17 cellular contexts compared by ENCODE assay signal in genomic region chr19:27392027-27392632, GRCh38.
"Had no signal": no experiment of that assay in that cellular context is flagged by ENCODE, and none has a peak within 500 bp of the region (broad histone marks: within the 10 kb centered on the region; RNA-seq: fewer than 3 reads in every experiment).

No MANE protein-coding gene starts in this region.

- H3K27ac Mint-ChIP-seq: activated CD4-positive, alpha-beta memory T cell treated with anti-CD3 and anti-CD28 coated beads, Interleukin-2, amount 10 ng/mL, durations not matched to agents 7 days and 5 days; activated naive CD4-positive, alpha-beta T cell treated with anti-CD3 and anti-CD28 coated beads, Interleukin-2, amount 50 U/mL, for 72 hours; immature natural killer cell had no signal

- DNase-seq: activated CD4-positive, alpha-beta memory T cell treated with anti-CD3 and anti-CD28 coated beads, Interleukin-2, amount 10 ng/mL, durations not matched to agents 7 days and 5 days; activated CD8-positive, alpha-beta memory T cell treated with anti-CD3 and anti-CD28 coated beads, Interleukin-2, amount 50 U/mL, for 4 hours; amniotic stem cell; body of pancreas; cerebellar nuclear complex; glutamatergic neuron; immature natural killer cell; retina; substantia nigra; upper lobe of left lung had no signal

- H3K36me3 ChIP-seq: esophagus muscularis mucosa, pancreas, upper lobe of left lung had no signal

- H3K4me3 Mint-ChIP-seq: activated CD4-positive, alpha-beta memory T cell treated with anti-CD3 and anti-CD28 coated beads, Interleukin-2, amount 10 ng/mL, durations not matched to agents 7 days and 5 days; immature natural killer cell; neural crest cell had no signal

- H3K4me1 ChIP-seq: body of pancreas, esophagus muscularis mucosa, pancreas, upper lobe of left lung had no signal

- ATAC-seq: activated naive CD4-positive, alpha-beta T cell treated with anti-CD3 and anti-CD28 coated beads, Interleukin-2, amount 50 U/mL, for 72 hours; body of pancreas; left colon; pancreas had no signal

- H3K4me1 Mint-ChIP-seq: activated CD4-positive, alpha-beta memory T cell treated with anti-CD3 and anti-CD28 coated beads, Interleukin-2, amount 10 ng/mL, durations not matched to agents 7 days and 5 days; immature natural killer cell; neural crest cell had no signal

- H3K27ac ChIP-seq: body of pancreas, esophagus muscularis mucosa, pancreas, skin epidermis, upper lobe of left lung, VCaP had no signal

- H3K4me3 ChIP-seq: body of pancreas, esophagus muscularis mucosa, pancreas, skin epidermis, upper lobe of left lung had no signal

- H3K27me3 ChIP-seq: body of pancreas, esophagus muscularis mucosa, pancreas, upper lobe of left lung had no signal
